1 cellular context compared by ENCODE assay signal in genomic region chr9:27303219-27303618, GRCh38.
TF ChIP-seq lines count a peak whose summit lies in the region.

No MANE protein-coding gene starts in this region.

TF ChIP-seq in GM23338, 12 proteins besides CTCF, POLR2A, EP300 and RAD21:
- TF ChIP-seq ZNF331 (CRISPR knock-in tag; IDR thresholded peaks at IDR 0.05; ENCODE audit: low read depth) = no peak
- TF ChIP-seq EZH2phosphoT487 (IDR thresholded peaks at IDR 0.05; ENCODE audit: unreplicated experiment) = no peak
- TF ChIP-seq, protein P1, sequence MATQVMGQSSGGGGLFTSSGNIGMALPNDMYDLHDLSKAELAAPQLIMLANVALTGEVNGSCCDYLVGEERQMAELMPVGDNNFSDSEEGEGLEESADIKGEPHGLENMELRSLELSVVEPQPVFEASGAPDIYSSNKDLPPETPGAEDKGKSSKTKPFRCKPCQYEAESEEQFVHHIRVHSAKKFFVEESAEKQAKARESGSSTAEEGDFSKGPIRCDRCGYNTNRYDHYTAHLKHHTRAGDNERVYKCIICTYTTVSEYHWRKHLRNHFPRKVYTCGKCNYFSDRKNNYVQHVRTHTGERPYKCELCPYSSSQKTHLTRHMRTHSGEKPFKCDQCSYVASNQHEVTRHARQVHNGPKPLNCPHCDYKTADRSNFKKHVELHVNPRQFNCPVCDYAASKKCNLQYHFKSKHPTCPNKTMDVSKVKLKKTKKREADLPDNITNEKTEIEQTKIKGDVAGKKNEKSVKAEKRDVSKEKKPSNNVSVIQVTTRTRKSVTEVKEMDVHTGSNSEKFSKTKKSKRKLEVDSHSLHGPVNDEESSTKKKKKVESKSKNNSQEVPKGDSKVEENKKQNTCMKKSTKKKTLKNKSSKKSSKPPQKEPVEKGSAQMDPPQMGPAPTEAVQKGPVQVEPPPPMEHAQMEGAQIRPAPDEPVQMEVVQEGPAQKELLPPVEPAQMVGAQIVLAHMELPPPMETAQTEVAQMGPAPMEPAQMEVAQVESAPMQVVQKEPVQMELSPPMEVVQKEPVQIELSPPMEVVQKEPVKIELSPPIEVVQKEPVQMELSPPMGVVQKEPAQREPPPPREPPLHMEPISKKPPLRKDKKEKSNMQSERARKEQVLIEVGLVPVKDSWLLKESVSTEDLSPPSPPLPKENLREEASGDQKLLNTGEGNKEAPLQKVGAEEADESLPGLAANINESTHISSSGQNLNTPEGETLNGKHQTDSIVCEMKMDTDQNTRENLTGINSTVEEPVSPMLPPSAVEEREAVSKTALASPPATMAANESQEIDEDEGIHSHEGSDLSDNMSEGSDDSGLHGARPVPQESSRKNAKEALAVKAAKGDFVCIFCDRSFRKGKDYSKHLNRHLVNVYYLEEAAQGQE (IDR thresholded peaks at IDR 0.05; ENCODE audit: unreplicated experiment) = no peak
- TF ChIP-seq STAT1 (IDR thresholded peaks at IDR 0.05; ENCODE audit: unreplicated experiment) = no peak
